Comparison of ENCODE assay signal across 8 cellular contexts in the genomic region with DNA sequence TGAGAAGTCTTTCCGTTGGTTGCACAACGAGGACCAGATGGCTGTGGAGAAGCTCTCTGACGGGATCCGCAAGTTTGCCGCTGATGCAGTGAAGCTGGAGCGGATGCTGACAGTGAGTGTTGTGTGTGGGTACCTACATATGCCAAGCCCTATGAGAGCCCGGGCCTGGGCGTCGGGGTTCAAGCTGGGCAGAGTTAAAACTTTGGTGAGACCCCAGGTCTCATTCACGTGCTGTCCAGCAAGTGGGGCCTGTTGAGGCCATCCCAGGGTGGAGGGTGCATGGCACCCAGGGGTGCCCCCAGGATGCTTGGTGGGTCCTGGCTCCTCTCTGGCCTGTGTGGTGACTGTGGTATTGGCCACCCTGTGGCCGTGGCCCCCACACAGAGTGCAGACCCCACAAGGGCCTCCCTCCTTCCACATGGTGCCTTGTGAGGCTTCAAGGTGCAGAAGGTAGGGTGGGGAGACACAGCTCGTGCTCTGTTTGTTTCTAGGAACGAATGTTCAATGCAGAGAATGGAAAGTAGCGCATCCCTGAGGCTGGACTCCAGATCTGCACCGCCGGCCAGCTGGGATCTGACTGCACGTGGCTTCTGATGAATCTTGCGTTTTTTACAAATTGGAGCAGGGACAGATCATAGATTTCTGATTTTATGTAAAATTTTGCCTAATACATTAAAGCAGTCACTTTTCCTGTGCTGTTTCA. TPM values are rescaled to one million over a fixed set of nuclear protein-coding genes. Genes with fewer than 3 reads are reported as not detected.
DNase-seq lines count a peak whose midpoint lies in the region; ATAC-seq, FAIRE-seq and TF ChIP-seq lines count a peak whose summit lies in the region.
"Had no signal": no experiment of that assay in that cellular context is flagged by ENCODE, and none has a peak within 500 bp of the region (broad histone marks: within the 10 kb centered on the region; RNA-seq: fewer than 3 reads in every experiment).

No MANE protein-coding gene starts in this region.

- no peak overlapping the region for H3K9ac ChIP-seq in HepG2 (ENCODE audit: insufficient read depth, low read depth, low read length)

- no peak for TF ChIP-seq RAD21 in HepG2 (CRISPR knock-in tag; IDR thresholded peaks at IDR 0.05)

- no TSS peak for BruUV-seq in HepG2 (replicated peaks; lab: Mats Ljungman, UMichigan)

- TF ChIP-seq CTCF in RWPE1 (conservative IDR thresholded peaks at IDR 0.05; ENCODE audit: low read depth), result no peak
- TF ChIP-seq CTCF in HepG2 (CRISPR knock-in tag; IDR thresholded peaks at IDR 0.05), result no peak

- in situ Hi-C loops in HepG2 (cut with HindIII; ENCODE audit: extremely low pct_ligation_motif_present, low pct_unique_long_range_greater_than_20kb), result loop anchor here (5.0 kb wide), 1 partner anchor 102 kb away; no protein-coding TSS in a partner anchor

- TF ChIP-seq POLR2A in GM19193 (IDR thresholded peaks at IDR 0.05; ENCODE audit: extremely low read depth, insufficient read depth, insufficient read length) (peak; percentile 8), HepG2 (IDR thresholded peaks at IDR 0.05; ENCODE audit: insufficient read depth in 1 of 2, low read depth in 2 of 2, low read length in 2 of 2) (peak in 1 of 2 experiments; percentile 50; a peak in 2 of 4 replicates)

- DNase-seq in RWPE1 (ENCODE audit: low spot score) (no peak), HepG2 (ENCODE audit: low spot score) (no peak), NCI-H526 treated with DMSO at 0.1 percent for 48 hours (lab: John Stamatoyannopoulos, UW) (no peak)

- no peak for FAIRE-seq in HepG2 (lab: Jason Lieb, UNC)

- peak; percentile 21 for ATAC-seq in HepG2
- ATAC-seq in HG02870 (IDR thresholded peaks at IDR 0.05; ENCODE audit: unreplicated experiment), result no peak
- no peak for ATAC-seq in HG03139 (IDR thresholded peaks at IDR 0.05; ENCODE audit: unreplicated experiment)

- no peaks in the 10 kb centered on the region for H3K27me3 ChIP-seq in HepG2 (ENCODE audit: control insufficient read depth in 1 of 2, insufficient read depth in 2 of 2, low read length in 2 of 2)

- peaks cover 20 to 57% of the 10 kb centered on the region in 2 experiments for H3K36me3 ChIP-seq in HepG2 (replicated peaks in 1 of 2; ENCODE audit: control insufficient read depth in 1 of 2, insufficient read depth in 2 of 2, low read length in 2 of 2)

- intact Hi-C loops in HepG2 (cut with micrococcal nuclease; ENCODE audit: unreplicated experiment), result loop anchor here (2.0 kb wide), 1 partner anchor 102 kb away; no protein-coding TSS in a partner anchor

- H3K79me2 ChIP-seq in HepG2 (ENCODE audit: insufficient read depth, low read length), result no peaks in the 10 kb centered on the region

- no peaks in the 10 kb centered on the region for H3K9me3 ChIP-seq in HepG2 (ENCODE audit: low read length)

- WGBS in HepG2 (ENCODE audit: low lambda C conversion rate), result 94% methylated on average over 14 of the region's 18 CpGs

- TF ChIP-seq EP300 in HepG2 (IDR thresholded peaks at IDR 0.05; ENCODE audit: low read depth in 2 of 2, low read length in 2 of 2) (no peak), HepG2 (CRISPR knock-in tag; IDR thresholded peaks at IDR 0.05; ENCODE audit: borderline replicate concordance) (no peak)

- CTCF ChIA-PET in RWPE1 (lab: Yijun Ruan, JAX), result interaction anchor here (0.5 to 3.0 kb wide), 4 partner anchors 10 to 210 kb away, joined by 3 to 10 read pairs (median 5); no protein-coding TSS in a partner anchor
- CTCF ChIA-PET in HepG2 (lab: Yijun Ruan, JAX; ENCODE audit: low intra/inter-chr PET ratio, low total read pairs), result interaction anchor here (1.7 kb wide), 1 partner anchor 36 kb away, joined by 11 read pairs; no protein-coding TSS in a partner anchor

- H3K4me2 ChIP-seq in HepG2 (ENCODE audit: low read depth, low read length), result no peak overlapping the region

- no peak overlapping the region for H3K4me3 ChIP-seq in HepG2 (replicated peaks in 1 of 3; ENCODE audit: insufficient read depth in 1 of 3, low read depth in 2 of 3, low read length in 3 of 3)
- H3K4me3 ChIP-seq: skin epidermis had no signal

- H3K27ac ChIP-seq in RWPE1 (peak overlapping the region; percentile 95), HepG2 (ENCODE audit: extremely low read length, insufficient read depth, low read length) (no peak overlapping the region)

- H4K20me1 ChIP-seq in HepG2 (ENCODE audit: insufficient read depth, low read length), result peaks cover 9% of the 10 kb centered on the region; the same call in 1 of the 2 replicates

- no peaks in the 10 kb centered on the region for H3K4me1 ChIP-seq in HepG2 (ENCODE audit: insufficient read depth, low read length)

- POLR2A ChIA-PET in RWPE1 (lab: Yijun Ruan, JAX; ENCODE audit: low non-redundant PET), result no interaction called here
- POLR2A ChIA-PET in HepG2 (lab: Yijun Ruan, JAX), result no interaction called here

- no peak overlapping the region for H2AFZ ChIP-seq in HepG2 (ENCODE audit: low read length)

RNA-seq across cellular contexts. Expression of a gene that starts 12.8 kb away (rescaled TPM):
- total RNA-seq in HepG2 (2016; rRNA removed; fragmentation: Illumina TruSeq; extraction: Trizol), result 35.8 and 60.5 TPM in 2 replicates
- 8.1 and 9.3 TPM in 2 replicates for total RNA-seq in HepG2 (2016; cell fraction: cytosol; rRNA removed; fragmentation: Illumina TruSeq; extraction: Trizol; ENCODE audit: low read depth)
- total RNA-seq in HepG2 (2016; cell fraction: insoluble cytoplasmic fraction; rRNA removed; fragmentation: Illumina TruSeq; extraction: Trizol), result 33.7 and 52.3 TPM in 2 replicates
- 20.6 and 22.3 TPM in 2 replicates for total RNA-seq in HepG2 (2016; cell fraction: membrane; rRNA removed; fragmentation: Illumina TruSeq; extraction: Trizol)
- 42.6 and 48.3 TPM in 2 replicates for total RNA-seq in HepG2 (2016; cell fraction: nucleus; rRNA removed; fragmentation: Illumina TruSeq; extraction: Trizol)
- 31.3 and 40.0 TPM in 2 replicates for polyA plus RNA-seq in HepG2 (2011; rRNA removed)
- 18.2 and 31.2 TPM in 2 replicates for polyA plus RNA-seq in HepG2 (2011; cell fraction: cytosol; rRNA removed)
- polyA plus RNA-seq in HepG2 (2011; cell fraction: nucleus; rRNA removed), result 244 and 302 TPM in 2 replicates
- 22.2 and 27.6 TPM in 2 replicates for polyA plus RNA-seq in HepG2 (2012)
- polyA plus RNA-seq in HepG2 (2016; cell fraction: cytosol; fragmentation: Illumina TruSeq; extraction: Trizol; ENCODE audit: low read depth), result 7.3 and 8.3 TPM in 2 replicates
- polyA plus RNA-seq in HepG2 (2016; cell fraction: insoluble cytoplasmic fraction; fragmentation: Illumina TruSeq; extraction: Trizol; ENCODE audit: low read depth), result 29.8 and 37.5 TPM in 2 replicates
- polyA plus RNA-seq in HepG2 (2016; cell fraction: membrane; fragmentation: Illumina TruSeq; extraction: Trizol; ENCODE audit: low read depth), result 10.4 and 13.8 TPM in 2 replicates
- 92.6 and 114 TPM in 2 replicates for polyA plus RNA-seq in HepG2 (2016; cell fraction: nucleus; fragmentation: Illumina TruSeq; extraction: Trizol; ENCODE audit: insufficient read depth, low read depth)
- polyA minus RNA-seq in HepG2 (2011; rRNA and poly(A)+ RNA removed; ENCODE audit: low replicate concordance), result 20.9 and 51.8 TPM in 2 replicates
- 15.0 and 21.0 TPM in 2 replicates for polyA minus RNA-seq in HepG2 (2011; cell fraction: cytosol; rRNA and poly(A)+ RNA removed)
- 25.6 and 29.0 TPM in 2 replicates for polyA minus RNA-seq in HepG2 (2011; cell fraction: nucleus; rRNA and poly(A)+ RNA removed)

RNA-seq across cellular contexts. Expression of a gene that starts 17.2 kb away (rescaled TPM):
- total RNA-seq in HepG2 (2016; rRNA removed; fragmentation: Illumina TruSeq; extraction: Trizol), result 240 and 336 TPM in 2 replicates
- 94.7 and 94.9 TPM in 2 replicates for total RNA-seq in HepG2 (2016; cell fraction: cytosol; rRNA removed; fragmentation: Illumina TruSeq; extraction: Trizol; ENCODE audit: low read depth)
- total RNA-seq in HepG2 (2016; cell fraction: insoluble cytoplasmic fraction; rRNA removed; fragmentation: Illumina TruSeq; extraction: Trizol), result 233 and 351 TPM in 2 replicates
- 97.2 and 101 TPM in 2 replicates for total RNA-seq in HepG2 (2016; cell fraction: membrane; rRNA removed; fragmentation: Illumina TruSeq; extraction: Trizol)
- total RNA-seq in HepG2 (2016; cell fraction: nucleus; rRNA removed; fragmentation: Illumina TruSeq; extraction: Trizol), result 84.2 and 97.2 TPM in 2 replicates
- 88.1 and 107 TPM in 2 replicates for polyA plus RNA-seq in HepG2 (2011; rRNA removed)
- polyA plus RNA-seq in HepG2 (2011; cell fraction: cytosol; rRNA removed), result 93.4 and 124 TPM in 2 replicates
- polyA plus RNA-seq in HepG2 (2011; cell fraction: nucleus; rRNA removed), result 50.1 and 56.3 TPM in 2 replicates
- 89.8 and 93.0 TPM in 2 replicates for polyA plus RNA-seq in HepG2 (2012)
- 78.6 and 81.5 TPM in 2 replicates for polyA plus RNA-seq in HepG2 (2016; cell fraction: cytosol; fragmentation: Illumina TruSeq; extraction: Trizol; ENCODE audit: low read depth)
- 291 and 296 TPM in 2 replicates for polyA plus RNA-seq in HepG2 (2016; cell fraction: insoluble cytoplasmic fraction; fragmentation: Illumina TruSeq; extraction: Trizol; ENCODE audit: low read depth)
- polyA plus RNA-seq in HepG2 (2016; cell fraction: membrane; fragmentation: Illumina TruSeq; extraction: Trizol; ENCODE audit: low read depth), result 74.1 and 77.8 TPM in 2 replicates
- 141 and 146 TPM in 2 replicates for polyA plus RNA-seq in HepG2 (2016; cell fraction: nucleus; fragmentation: Illumina TruSeq; extraction: Trizol; ENCODE audit: insufficient read depth, low read depth)
- polyA minus RNA-seq in HepG2 (2011; rRNA and poly(A)+ RNA removed; ENCODE audit: low replicate concordance), result 76.8 and 132 TPM in 2 replicates
- 46.9 and 78.3 TPM in 2 replicates for polyA minus RNA-seq in HepG2 (2011; cell fraction: cytosol; rRNA and poly(A)+ RNA removed)
- polyA minus RNA-seq in HepG2 (2011; cell fraction: nucleus; rRNA and poly(A)+ RNA removed), result 15.8 and 16.4 TPM in 2 replicates

RNA-seq across cellular contexts. Expression of a gene that starts 25.4 kb away (rescaled TPM):
- total RNA-seq in HepG2 (2016; rRNA removed; fragmentation: Illumina TruSeq; extraction: Trizol), result not detected in 2 replicates
- not detected in 2 replicates for total RNA-seq in HepG2 (2016; cell fraction: cytosol; rRNA removed; fragmentation: Illumina TruSeq; extraction: Trizol; ENCODE audit: low read depth)
- total RNA-seq in HepG2 (2016; cell fraction: insoluble cytoplasmic fraction; rRNA removed; fragmentation: Illumina TruSeq; extraction: Trizol), result not detected in 2 replicates
- total RNA-seq in HepG2 (2016; cell fraction: membrane; rRNA removed; fragmentation: Illumina TruSeq; extraction: Trizol), result not detected in 2 replicates
- total RNA-seq in HepG2 (2016; cell fraction: nucleus; rRNA removed; fragmentation: Illumina TruSeq; extraction: Trizol), result not detected in 2 replicates
- polyA plus RNA-seq in HepG2 (2011; rRNA removed), result not detected in 2 replicates
- polyA plus RNA-seq in HepG2 (2011; cell fraction: cytosol; rRNA removed), result not detected in 2 replicates
- polyA plus RNA-seq in HepG2 (2011; cell fraction: nucleus; rRNA removed), result 0.07 TPM in 1 of 2 replicates, not detected in the other
- polyA plus RNA-seq in HepG2 (2012), result 0.11 TPM in 1 of 2 replicates, not detected in the other
- polyA plus RNA-seq in HepG2 (2016; cell fraction: cytosol; fragmentation: Illumina TruSeq; extraction: Trizol; ENCODE audit: low read depth), result not detected in 2 replicates
- not detected in 2 replicates for polyA plus RNA-seq in HepG2 (2016; cell fraction: insoluble cytoplasmic fraction; fragmentation: Illumina TruSeq; extraction: Trizol; ENCODE audit: low read depth)
- not detected in 2 replicates for polyA plus RNA-seq in HepG2 (2016; cell fraction: membrane; fragmentation: Illumina TruSeq; extraction: Trizol; ENCODE audit: low read depth)
- not detected in 2 replicates for polyA plus RNA-seq in HepG2 (2016; cell fraction: nucleus; fragmentation: Illumina TruSeq; extraction: Trizol; ENCODE audit: insufficient read depth, low read depth)
- polyA minus RNA-seq in HepG2 (2011; rRNA and poly(A)+ RNA removed; ENCODE audit: low replicate concordance), result not detected in 2 replicates
- polyA minus RNA-seq in HepG2 (2011; cell fraction: cytosol; rRNA and poly(A)+ RNA removed), result not detected in 2 replicates
- polyA minus RNA-seq in HepG2 (2011; cell fraction: nucleus; rRNA and poly(A)+ RNA removed), result not detected in 2 replicates
- total RNA-seq: endodermal cell had no signal

RNA-seq across cellular contexts. Expression of a gene that starts 33.6 kb away (rescaled TPM):
- total RNA-seq in HepG2 (2016; rRNA removed; fragmentation: Illumina TruSeq; extraction: Trizol), result 8.0 and 12.4 TPM in 2 replicates
- 4.2 and 5.7 TPM in 2 replicates for total RNA-seq in HepG2 (2016; cell fraction: cytosol; rRNA removed; fragmentation: Illumina TruSeq; extraction: Trizol; ENCODE audit: low read depth)
- 8.0 and 11.4 TPM in 2 replicates for total RNA-seq in HepG2 (2016; cell fraction: insoluble cytoplasmic fraction; rRNA removed; fragmentation: Illumina TruSeq; extraction: Trizol)
- 8.3 and 9.2 TPM in 2 replicates for total RNA-seq in HepG2 (2016; cell fraction: membrane; rRNA removed; fragmentation: Illumina TruSeq; extraction: Trizol)
- total RNA-seq in HepG2 (2016; cell fraction: nucleus; rRNA removed; fragmentation: Illumina TruSeq; extraction: Trizol), result 7.7 and 9.2 TPM in 2 replicates
- 19.2 and 20.5 TPM in 2 replicates for polyA plus RNA-seq in HepG2 (2011; rRNA removed)
- 5.9 and 7.9 TPM in 2 replicates for polyA plus RNA-seq in HepG2 (2011; cell fraction: cytosol; rRNA removed)
- polyA plus RNA-seq in HepG2 (2011; cell fraction: nucleus; rRNA removed), result 50.3 and 61.9 TPM in 2 replicates
- polyA plus RNA-seq in HepG2 (2012), result 7.5 and 11.4 TPM in 2 replicates
- 2.6 and 3.7 TPM in 2 replicates for polyA plus RNA-seq in HepG2 (2016; cell fraction: cytosol; fragmentation: Illumina TruSeq; extraction: Trizol; ENCODE audit: low read depth)
- polyA plus RNA-seq in HepG2 (2016; cell fraction: insoluble cytoplasmic fraction; fragmentation: Illumina TruSeq; extraction: Trizol; ENCODE audit: low read depth), result 13.5 and 14.7 TPM in 2 replicates
- polyA plus RNA-seq in HepG2 (2016; cell fraction: membrane; fragmentation: Illumina TruSeq; extraction: Trizol; ENCODE audit: low read depth), result 8.3 and 8.7 TPM in 2 replicates
- polyA plus RNA-seq in HepG2 (2016; cell fraction: nucleus; fragmentation: Illumina TruSeq; extraction: Trizol; ENCODE audit: insufficient read depth, low read depth), result 25.5 and 28.7 TPM in 2 replicates
- polyA minus RNA-seq in HepG2 (2011; rRNA and poly(A)+ RNA removed; ENCODE audit: low replicate concordance), result 19.4 and 40.7 TPM in 2 replicates
- 8.5 and 14.7 TPM in 2 replicates for polyA minus RNA-seq in HepG2 (2011; cell fraction: cytosol; rRNA and poly(A)+ RNA removed)
- 14.9 and 16.0 TPM in 2 replicates for polyA minus RNA-seq in HepG2 (2011; cell fraction: nucleus; rRNA and poly(A)+ RNA removed)

RNA-seq across cellular contexts. Expression of a gene that starts 40.6 kb away (rescaled TPM):
- total RNA-seq in HepG2 (2016; rRNA removed; fragmentation: Illumina TruSeq; extraction: Trizol), result 7.9 and 16.0 TPM in 2 replicates
- 3.5 and 4.1 TPM in 2 replicates for total RNA-seq in HepG2 (2016; cell fraction: cytosol; rRNA removed; fragmentation: Illumina TruSeq; extraction: Trizol; ENCODE audit: low read depth)
- total RNA-seq in HepG2 (2016; cell fraction: insoluble cytoplasmic fraction; rRNA removed; fragmentation: Illumina TruSeq; extraction: Trizol), result 8.8 and 17.2 TPM in 2 replicates
- 7.4 and 7.9 TPM in 2 replicates for total RNA-seq in HepG2 (2016; cell fraction: membrane; rRNA removed; fragmentation: Illumina TruSeq; extraction: Trizol)
- total RNA-seq in HepG2 (2016; cell fraction: nucleus; rRNA removed; fragmentation: Illumina TruSeq; extraction: Trizol), result 17.2 and 22.2 TPM in 2 replicates
- 14.3 and 17.7 TPM in 2 replicates for polyA plus RNA-seq in HepG2 (2011; rRNA removed)
- 5.0 and 12.7 TPM in 2 replicates for polyA plus RNA-seq in HepG2 (2011; cell fraction: cytosol; rRNA removed)
- polyA plus RNA-seq in HepG2 (2011; cell fraction: nucleus; rRNA removed), result 234 and 353 TPM in 2 replicates
- 6.8 and 9.8 TPM in 2 replicates for polyA plus RNA-seq in HepG2 (2012)
- 3.7 and 3.9 TPM in 2 replicates for polyA plus RNA-seq in HepG2 (2016; cell fraction: cytosol; fragmentation: Illumina TruSeq; extraction: Trizol; ENCODE audit: low read depth)
- polyA plus RNA-seq in HepG2 (2016; cell fraction: insoluble cytoplasmic fraction; fragmentation: Illumina TruSeq; extraction: Trizol; ENCODE audit: low read depth), result 12.6 and 15.2 TPM in 2 replicates
- polyA plus RNA-seq in HepG2 (2016; cell fraction: membrane; fragmentation: Illumina TruSeq; extraction: Trizol; ENCODE audit: low read depth), result 7.8 and 9.8 TPM in 2 replicates
- 93.2 and 101 TPM in 2 replicates for polyA plus RNA-seq in HepG2 (2016; cell fraction: nucleus; fragmentation: Illumina TruSeq; extraction: Trizol; ENCODE audit: insufficient read depth, low read depth)
- 2.9 and 14.9 TPM in 2 replicates for polyA minus RNA-seq in HepG2 (2011; rRNA and poly(A)+ RNA removed; ENCODE audit: low replicate concordance)
- polyA minus RNA-seq in HepG2 (2011; cell fraction: cytosol; rRNA and poly(A)+ RNA removed), result 3.4 and 7.0 TPM in 2 replicates
- 19.3 TPM in 2 replicates for polyA minus RNA-seq in HepG2 (2011; cell fraction: nucleus; rRNA and poly(A)+ RNA removed)
